Comparison of ENCODE assay signal across 14 cellular contexts in genomic region chr22:46968848-46969247, GRCh38.
"Had no signal": no experiment of that assay in that cellular context is flagged by ENCODE, and none has a peak within 500 bp of the region (broad histone marks: within the 10 kb centered on the region; RNA-seq: fewer than 3 reads in every experiment).

No MANE protein-coding gene starts in this region.

- H3K9me3 Mint-ChIP-seq: activated B cell treated with CpG ODN at 0.5 μM for 24 hours; activated CD4-positive, alpha-beta T cell treated with anti-CD3 and anti-CD28 coated beads, Interleukin-2, amount 10 ng/mL, durations not matched to agents 24 days and 14 days; central memory CD8-positive, alpha-beta T cell; nephron had no signal

- H3K36me3 ChIP-seq: esophagus squamous epithelium, left ventricle myocardium inferior, pancreas, thyroid gland had no signal

- ATAC-seq: pancreas had no signal

- H3K27ac Mint-ChIP-seq: activated naive CD8-positive, alpha-beta T cell had no signal

- H3K36me3 Mint-ChIP-seq: activated naive CD8-positive, alpha-beta T cell; brain had no signal

- H3K9me3 ChIP-seq: esophagus squamous epithelium, left ventricle myocardium inferior, pancreas, thyroid gland had no signal

- H3K4me3 Mint-ChIP-seq: activated B cell treated with CpG ODN at 0.5 μM for 24 hours; activated CD4-positive, alpha-beta T cell treated with anti-CD3 and anti-CD28 coated beads, Interleukin-2, amount 10 ng/mL, durations not matched to agents 24 days and 14 days; activated naive CD8-positive, alpha-beta T cell; brain; central memory CD8-positive, alpha-beta T cell; nephron had no signal

- H3K4me3 ChIP-seq: coronary artery, esophagus squamous epithelium, left ventricle myocardium inferior, pancreas, thyroid gland had no signal

- H3K27me3 ChIP-seq: esophagus squamous epithelium, pancreas, thyroid gland had no signal

- H3K27me3 Mint-ChIP-seq: activated B cell treated with CpG ODN at 0.5 μM for 24 hours; activated CD4-positive, alpha-beta T cell treated with anti-CD3 and anti-CD28 coated beads, Interleukin-2, amount 10 ng/mL, durations not matched to agents 24 days and 14 days; activated naive CD8-positive, alpha-beta T cell; central memory CD8-positive, alpha-beta T cell had no signal

- H3K27ac ChIP-seq: coronary artery, esophagus squamous epithelium, left ventricle myocardium inferior, pancreas, thyroid gland had no signal

- DNase-seq: activated CD4-positive, alpha-beta T cell treated with anti-CD3 and anti-CD28 coated beads, Interleukin-2, amount 10 ng/mL, durations not matched to agents 24 days and 14 days; activated effector memory CD4-positive, alpha-beta T cell treated with anti-CD3 and anti-CD28 coated beads, Interleukin-2, amount 50 U/mL, for 16 hours; esophagus squamous epithelium; hypothalamus; left ventricle myocardium inferior; mesendoderm; pancreas; thyroid gland had no signal
